8 cellular contexts compared by ENCODE assay signal in the genomic region with DNA sequence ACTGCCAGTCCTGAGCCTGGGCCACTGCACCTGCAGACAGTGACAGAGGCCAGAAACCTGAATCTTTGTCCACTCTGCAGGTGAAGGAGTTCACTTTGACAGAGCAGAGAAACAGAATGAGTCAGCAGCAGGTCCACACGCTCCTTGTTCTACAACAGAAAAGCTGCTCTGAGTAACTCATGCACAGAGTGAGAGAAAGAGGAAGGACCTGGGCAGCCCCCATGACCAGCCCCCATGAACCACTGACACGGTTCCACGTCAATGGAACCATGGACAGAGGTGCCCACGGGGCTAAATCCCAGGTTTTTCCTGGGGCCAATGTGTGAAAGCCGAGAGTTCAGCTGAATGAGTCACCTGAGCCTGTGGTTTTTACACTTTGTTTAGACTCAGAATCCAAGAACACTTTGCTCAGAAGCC. TPM values are rescaled to one million over a fixed set of nuclear protein-coding genes. Genes with fewer than 3 reads are reported as not detected.
DNase-seq lines count a peak whose midpoint lies in the region; ATAC-seq and TF ChIP-seq lines count a peak whose summit lies in the region.

No MANE protein-coding gene starts in this region.

- TF ChIP-seq RAD21 in Ishikawa (IDR thresholded peaks at IDR 0.05; ENCODE audit: low read depth): no peak

- no peaks in the 10 kb centered on the region for H3K36me3 ChIP-seq in kidney epithelial cell (ENCODE audit: control insufficient read depth, insufficient read depth, low read length)
- H3K36me3 ChIP-seq in BE2C: no peaks in the 10 kb centered on the region

- TF ChIP-seq EP300 in Ishikawa (IDR thresholded peaks at IDR 0.05; ENCODE audit: borderline replicate concordance): no peak

- TF ChIP-seq CTCF in kidney epithelial cell (IDR thresholded peaks at IDR 0.05; ENCODE audit: insufficient read depth, low read length, poor library complexity, severe bottlenecking): no peak
- no peak for TF ChIP-seq CTCF in BE2C (IDR thresholded peaks at IDR 0.05; ENCODE audit: low read depth, low read length)

- H3K27me3 ChIP-seq in kidney epithelial cell (ENCODE audit: control insufficient read depth, insufficient read depth, low read length) (no peaks in the 10 kb centered on the region), BE2C (no peaks in the 10 kb centered on the region)

- H3K4me3 ChIP-seq in kidney epithelial cell (ENCODE audit: low read depth, low read length): no peak overlapping the region
- H3K4me3 ChIP-seq in BE2C (ENCODE audit: low read depth, low read length): no peak overlapping the region

- no peaks in the 10 kb centered on the region for H3K9me3 ChIP-seq in BE2C

- H3K4me1 ChIP-seq in BE2C: no peaks in the 10 kb centered on the region

- ATAC-seq in GM18520 (IDR thresholded peaks at IDR 0.05; ENCODE audit: unreplicated experiment): peak; percentile 87

- peak; percentile 54 for DNase-seq in H4 (ENCODE audit: low spot score)
- DNase-seq in kidney epithelial cell (ENCODE audit: low read depth): peak; percentile 94
- no peak for DNase-seq in NCI-H1105 treated with DMSO at 0.1 percent for 48 hours (lab: John Stamatoyannopoulos, UW)
- DNase-seq in superior temporal gyrus (ENCODE audit: extremely low spot score): no peak
- DNase-seq in BE2C: no peak
- DNase-seq in stimulated activated CD4-positive, alpha-beta T cell treated with anti-CD3 and anti-CD28 coated beads, Interleukin-12 subunit alpha, Interleukin-12 subunit beta, amount 100 ng/mL, for 4 hours: no peak

TF ChIP-seq in Ishikawa, 13 proteins besides CTCF, POLR2A, EP300 and RAD21:
- TF ChIP-seq, protein P1, sequence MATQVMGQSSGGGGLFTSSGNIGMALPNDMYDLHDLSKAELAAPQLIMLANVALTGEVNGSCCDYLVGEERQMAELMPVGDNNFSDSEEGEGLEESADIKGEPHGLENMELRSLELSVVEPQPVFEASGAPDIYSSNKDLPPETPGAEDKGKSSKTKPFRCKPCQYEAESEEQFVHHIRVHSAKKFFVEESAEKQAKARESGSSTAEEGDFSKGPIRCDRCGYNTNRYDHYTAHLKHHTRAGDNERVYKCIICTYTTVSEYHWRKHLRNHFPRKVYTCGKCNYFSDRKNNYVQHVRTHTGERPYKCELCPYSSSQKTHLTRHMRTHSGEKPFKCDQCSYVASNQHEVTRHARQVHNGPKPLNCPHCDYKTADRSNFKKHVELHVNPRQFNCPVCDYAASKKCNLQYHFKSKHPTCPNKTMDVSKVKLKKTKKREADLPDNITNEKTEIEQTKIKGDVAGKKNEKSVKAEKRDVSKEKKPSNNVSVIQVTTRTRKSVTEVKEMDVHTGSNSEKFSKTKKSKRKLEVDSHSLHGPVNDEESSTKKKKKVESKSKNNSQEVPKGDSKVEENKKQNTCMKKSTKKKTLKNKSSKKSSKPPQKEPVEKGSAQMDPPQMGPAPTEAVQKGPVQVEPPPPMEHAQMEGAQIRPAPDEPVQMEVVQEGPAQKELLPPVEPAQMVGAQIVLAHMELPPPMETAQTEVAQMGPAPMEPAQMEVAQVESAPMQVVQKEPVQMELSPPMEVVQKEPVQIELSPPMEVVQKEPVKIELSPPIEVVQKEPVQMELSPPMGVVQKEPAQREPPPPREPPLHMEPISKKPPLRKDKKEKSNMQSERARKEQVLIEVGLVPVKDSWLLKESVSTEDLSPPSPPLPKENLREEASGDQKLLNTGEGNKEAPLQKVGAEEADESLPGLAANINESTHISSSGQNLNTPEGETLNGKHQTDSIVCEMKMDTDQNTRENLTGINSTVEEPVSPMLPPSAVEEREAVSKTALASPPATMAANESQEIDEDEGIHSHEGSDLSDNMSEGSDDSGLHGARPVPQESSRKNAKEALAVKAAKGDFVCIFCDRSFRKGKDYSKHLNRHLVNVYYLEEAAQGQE (IDR thresholded peaks at IDR 0.05; ENCODE audit: low read depth): peak; percentile 75
- 0 out of 2 replicates have a peak, but pooled peaks have one; percentile 17 for TF ChIP-seq NFIC (IDR thresholded peaks at IDR 0.05)
- TF ChIP-seq, protein P2, sequence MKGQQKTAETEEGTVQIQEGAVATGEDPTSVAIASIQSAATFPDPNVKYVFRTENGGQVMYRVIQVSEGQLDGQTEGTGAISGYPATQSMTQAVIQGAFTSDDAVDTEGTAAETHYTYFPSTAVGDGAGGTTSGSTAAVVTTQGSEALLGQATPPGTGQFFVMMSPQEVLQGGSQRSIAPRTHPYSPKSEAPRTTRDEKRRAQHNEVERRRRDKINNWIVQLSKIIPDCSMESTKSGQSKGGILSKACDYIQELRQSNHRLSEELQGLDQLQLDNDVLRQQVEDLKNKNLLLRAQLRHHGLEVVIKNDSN (IDR thresholded peaks at IDR 0.05): peak; percentile 37
- TF ChIP-seq ZBTB7A (IDR thresholded peaks at IDR 0.05; ENCODE audit: low read depth): 0 out of 2 replicates have a peak, but pooled peaks have one; percentile 19
- no peak for TF ChIP-seq TEAD4 (IDR thresholded peaks at IDR 0.05)
- TF ChIP-seq YY1 (IDR thresholded peaks at IDR 0.05; ENCODE audit: low read depth): no peak
- TF ChIP-seq TAF1 (IDR thresholded peaks at IDR 0.05; ENCODE audit: low read depth): no peak

RNA-seq across cellular contexts. Expression of a gene that starts 40.8 kb away (rescaled TPM):
- total RNA-seq in H4 (2014; rRNA removed; shearing (Covaris generic)): 58.2 and 69.8 TPM in 2 replicates
- total RNA-seq in kidney epithelial cell: 124 and 136 TPM in 2 replicates
- 99.8 TPM for polyA plus RNA-seq in BE2C (2012; ENCODE audit: insufficient read depth, insufficient read length, low read depth)

Comparison
In these comparisons a context has a peak if more than half of its experiments do, and no peak if none do; other contexts are left out.
1. DNase-seq: peak in H4 (single experiment) and kidney epithelial cell (single experiment); none in NCI-H1105 treated with DMSO at 0.1 percent for 48 hours (single experiment), superior temporal gyrus (single experiment), BE2C (single experiment) and stimulated activated CD4-positive, alpha-beta T cell treated with anti-CD3 and anti-CD28 coated beads, Interleukin-12 subunit alpha, Interleukin-12 subunit beta, amount 100 ng/mL, for 4 hours (single experiment).